Comparison of ENCODE assay signal across 24 cellular contexts in genomic region chr11:70098936-70099335, GRCh38. TPM values are rescaled to one million over a fixed set of nuclear protein-coding genes. Genes with fewer than 3 reads are reported as not detected.
DNase-seq lines count a peak whose midpoint lies in the region; ATAC-seq and TF ChIP-seq lines count a peak whose summit lies in the region.
"Had no signal": no experiment of that assay in that cellular context is flagged by ENCODE, and none has a peak within 500 bp of the region (broad histone marks: within the 10 kb centered on the region; RNA-seq: fewer than 3 reads in every experiment).

No MANE protein-coding gene starts in this region.

- DNase-seq in breast epithelium (ENCODE audit: low spot score in 2 of 2): no peak
- DNase-seq in MCF 10A (ENCODE audit: unreplicated experiment): no peak
- peak; percentile 21 for DNase-seq in left ventricle myocardium superior
- DNase-seq in psoas muscle: no peak
- DNase-seq in hepatic stellate cell (ENCODE audit: low spot score): no peak
- no peak for DNase-seq in T-helper 17 cell
- no peak for DNase-seq in sigmoid colon
- no peak for DNase-seq in NCI-H2171 treated with DMSO at 0.1 percent for 48 hours (lab: John Stamatoyannopoulos, UW)
- DNase-seq: ACHN; CD4-positive, alpha-beta T cell; COR-L47; DMS 273 treated with DMSO at 0.1 percent for 48 hours; DND-41; GOT3; NCI-H1694; NCI-H2081 treated with DMSO at 0.1 percent for 48 hours; NCI-H446; NCI-H526; SHP77 had no signal

- POLR2A ChIA-PET in MCF 10A (lab: Yijun Ruan, JAX): no interaction called here

- WGBS in psoas muscle, 3 donors: 79 to 80% (median 79%) methylated on average over 12 of the region's 12 CpGs
- WGBS in sigmoid colon, 2 donors: 82 to 84% methylated on average over 12 of the region's 12 CpGs

- ATAC-seq in left ventricle myocardium superior (no peak), psoas muscle (no peak), T-helper 17 cell (no peak)

- TF ChIP-seq CTCF in breast epithelium (IDR thresholded peaks at IDR 0.05): no peak
- TF ChIP-seq CTCF in MCF 10A (IDR thresholded peaks at IDR 0.05; ENCODE audit: unreplicated experiment): no peak
- no peak for TF ChIP-seq CTCF in psoas muscle (IDR thresholded peaks at IDR 0.05)
- no peak for TF ChIP-seq CTCF in sigmoid colon (IDR thresholded peaks at IDR 0.05)

- peaks cover 9% of the 10 kb centered on the region for H3K27me3 Mint-ChIP-seq in MCF 10A (ENCODE audit: insufficient read depth, unreplicated experiment)
- H3K27me3 Mint-ChIP-seq in T-helper 17 cell: peaks cover 24% of the 10 kb centered on the region

- BruUV-seq in MCF 10A (replicated peaks; lab: Mats Ljungman, UMichigan): no TSS peak

- no peak overlapping the region for H3K4me3 Mint-ChIP-seq in MCF 10A (ENCODE audit: unreplicated experiment)
- no peak overlapping the region for H3K4me3 Mint-ChIP-seq in T-helper 17 cell
- H3K4me3 Mint-ChIP-seq: CD4-positive, alpha-beta T cell; IgD-negative memory B cell had no signal

- H3K4me1 Mint-ChIP-seq in MCF 10A (ENCODE audit: insufficient read depth, unreplicated experiment) (no peaks in the 10 kb centered on the region), T-helper 17 cell (no peaks in the 10 kb centered on the region)
- H3K4me1 Mint-ChIP-seq: IgD-negative memory B cell had no signal

- intact Hi-C loops in breast epithelium (cut with DNase I; ENCODE audit: low total_unique reads) (no loop called here), MCF 10A (cut with micrococcal nuclease) (no loop called here), left ventricle myocardium superior (cut with micrococcal nuclease) (no loop called here), psoas muscle (cut with DNase I) (no loop called here), sigmoid colon (cut with DNase I) (no loop called here)

- TF ChIP-seq POLR2A in breast epithelium (IDR thresholded peaks at IDR 0.05) (no peak), sigmoid colon (IDR thresholded peaks at IDR 0.05) (no peak)

- H3K4me3 ChIP-seq in breast epithelium: no peak overlapping the region
- no peak overlapping the region for H3K4me3 ChIP-seq in psoas muscle
- no peak overlapping the region for H3K4me3 ChIP-seq in sigmoid colon
- H3K4me3 ChIP-seq: BLaER1 had no signal

- no peaks in the 10 kb centered on the region for H3K36me3 ChIP-seq in breast epithelium
- no peaks in the 10 kb centered on the region for H3K36me3 ChIP-seq in psoas muscle (ENCODE audit: insufficient read depth in 1 of 2, low read depth in 1 of 2)
- H3K36me3 ChIP-seq in sigmoid colon: no peaks in the 10 kb centered on the region
- H3K36me3 ChIP-seq: BLaER1 had no signal

- H3K27ac ChIP-seq in breast epithelium (peak overlapping the region; percentile 29 to 71), psoas muscle (peak overlapping the region; percentile 30), sigmoid colon (peak overlapping the region in 1 of 4 donors; percentile 7)
- H3K27ac ChIP-seq: 22Rv1, BLaER1 had no signal

- H3K4me1 ChIP-seq in breast epithelium (peaks cover 0 to 5% of the 10 kb centered on the region in 2 donors), psoas muscle (no peaks in the 10 kb centered on the region), sigmoid colon (no peaks in the 10 kb centered on the region)

- CTCF ChIA-PET in MCF 10A (lab: Yijun Ruan, JAX): no interaction called here

- H3K36me3 Mint-ChIP-seq in MCF 10A (ENCODE audit: insufficient read depth, unreplicated experiment) (no peaks in the 10 kb centered on the region), T-helper 17 cell (ENCODE audit: low read depth) (no peaks in the 10 kb centered on the region)
- H3K36me3 Mint-ChIP-seq: IgD-negative memory B cell had no signal

- no peaks in the 10 kb centered on the region for H3K9me3 Mint-ChIP-seq in MCF 10A (ENCODE audit: unreplicated experiment)
- H3K9me3 Mint-ChIP-seq: CD4-positive, alpha-beta T cell; IgD-negative memory B cell had no signal

- H3K9me3 ChIP-seq in breast epithelium (no peaks in the 10 kb centered on the region), psoas muscle (no peaks in the 10 kb centered on the region), T-helper 17 cell (ENCODE audit: control insufficient read depth, low read length, poor library complexity, severe bottlenecking) (no peaks in the 10 kb centered on the region), sigmoid colon (peaks cover 0 to 1% (median 0%) of the 10 kb centered on the region in 4 donors)
- H3K9me3 ChIP-seq: BLaER1 had no signal

- no peaks in the 10 kb centered on the region for H3K27me3 ChIP-seq in breast epithelium
- H3K27me3 ChIP-seq in psoas muscle (ENCODE audit: insufficient read depth in 3 of 3, low read length in 2 of 3): peaks cover 0 to 3% (median 0%) of the 10 kb centered on the region in 3 donors
- H3K27me3 ChIP-seq in sigmoid colon: peaks cover 0 to 4% (median 0%) of the 10 kb centered on the region in 3 donors
- H3K27me3 ChIP-seq: BLaER1 had no signal

- no peak for TF ChIP-seq EP300 in sigmoid colon (IDR thresholded peaks at IDR 0.05)

- no peak overlapping the region for H3K27ac Mint-ChIP-seq in MCF 10A (ENCODE audit: low read depth, unreplicated experiment)
- H3K27ac Mint-ChIP-seq in T-helper 17 cell: no peak overlapping the region
- H3K27ac Mint-ChIP-seq: CD4-positive, alpha-beta T cell; IgD-negative memory B cell had no signal

RNA-seq across cellular contexts. Expression of gene ANO1, which starts 20.8 kb away (rescaled TPM):
- 10 to 100 TPM in 2 of 3 donors, 1 to 10 TPM in 1; 3.7 to 95.0 (median 53.7) TPM for total RNA-seq in breast epithelium
- total RNA-seq in MCF 10A (2022): not detected in 2 replicates
- total RNA-seq in left ventricle myocardium superior: 6.8 TPM
- total RNA-seq in psoas muscle: 10 to 100 TPM in 3 of 4 donors, 1 to 10 TPM in 1; 5.1 to 11.3 (median 11.3) TPM
- 1 to 10 TPM; 2.2 to 8.7 (median 4.5) TPM for polyA plus RNA-seq in psoas muscle
- under 1 TPM in 1 of 2 donors, not detected in 1; 0.34 TPM for total RNA-seq in T-helper 17 cell
- 10 to 100 TPM; 17.4 to 33.9 (median 20.2) TPM for total RNA-seq in sigmoid colon
- 1 to 10 TPM in 2 of 3 donors, under 1 TPM in 1; 0.60 to 5.7 (median 3.0) TPM for polyA plus RNA-seq in sigmoid colon
- total RNA-seq: CD4-positive, alpha-beta T cell; G401; OCI-LY7 had no signal
- polyA plus RNA-seq: IgD-negative memory B cell had no signal
